Comparison of ENCODE assay signal across 14 cellular contexts in the genomic region with DNA sequence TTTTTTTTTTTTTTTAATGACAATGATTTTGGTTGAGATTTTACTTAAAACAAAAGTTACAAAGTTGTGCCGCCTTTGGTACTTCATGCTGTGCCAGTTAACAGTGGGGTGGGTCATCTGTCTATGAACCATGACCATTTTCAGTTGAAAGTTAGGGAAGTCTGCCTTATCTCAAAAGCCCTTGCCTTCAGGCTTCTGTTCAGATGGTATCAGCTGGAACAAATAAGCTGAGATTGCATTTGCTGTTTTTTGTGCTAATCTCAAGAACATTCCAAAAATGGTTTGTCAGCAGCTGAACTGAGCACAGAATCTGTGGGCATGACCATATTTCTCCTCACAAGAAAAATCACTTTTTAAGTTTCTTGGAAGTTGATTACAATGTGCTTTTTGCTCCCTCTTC.
"Had no signal": no experiment of that assay in that cellular context is flagged by ENCODE, and none has a peak within 500 bp of the region (broad histone marks: within the 10 kb centered on the region; RNA-seq: fewer than 3 reads in every experiment).

No MANE protein-coding gene starts in this region.

- H3K9me3 ChIP-seq: body of pancreas, esophagus squamous epithelium had no signal

- ATAC-seq: activated T-helper 17 cell treated with anti-CD3 and anti-CD28 coated beads, Interleukin-2, amount 50 U/mL, for 72 hours; body of pancreas; effector memory CD8-positive, alpha-beta T cell; natural killer cell treated with Interleukin-12 subunit alpha and Interleukin-12 subunit beta and Interleukin-15 and Interleukin-18, amount 100 ng/mL, for 72 hours had no signal

- H3K36me3 ChIP-seq: esophagus squamous epithelium had no signal

- DNase-seq: activated CD4-positive, alpha-beta T cell treated with anti-CD3 and anti-CD28 coated beads, Interleukin-2, amount 50 U/mL, for 48 hours; activated naive CD4-positive, alpha-beta T cell; activated naive CD8-positive, alpha-beta T cell treated with anti-CD3 and anti-CD28 coated beads for 36 hours; activated T-cell treated with anti-CD3 and anti-CD28 coated beads for 4 hours; amygdala; body of pancreas; dermis blood vessel endothelial cell; effector memory CD8-positive, alpha-beta T cell; esophagus squamous epithelium; stimulated activated CD4-positive, alpha-beta T cell treated with anti-CD3 and anti-CD28 coated beads, Interleukin-2, amount 100 ng/mL, for 24 hours; T-helper 1 cell; T1000 had no signal

- H3K27ac ChIP-seq: body of pancreas, esophagus squamous epithelium had no signal

- H3K4me3 ChIP-seq: body of pancreas, esophagus squamous epithelium had no signal

- H3K27me3 ChIP-seq: body of pancreas, esophagus squamous epithelium had no signal

- H3K4me1 ChIP-seq: body of pancreas, esophagus squamous epithelium had no signal
